ENCODE assay signal across 8 cellular contexts in genomic region chr6:111871725-111872520, GRCh38. TPM values are rescaled to one million over a fixed set of nuclear protein-coding genes. Genes with fewer than 3 reads are reported as not detected.
DNase-seq lines count a peak whose midpoint lies in the region; ATAC-seq and TF ChIP-seq lines count a peak whose summit lies in the region.

No MANE protein-coding gene starts in this region.

- H3K9me3 ChIP-seq in SJSA1 (replicated peaks) (no peaks in the 10 kb centered on the region), smooth muscle cell (replicated peaks; ENCODE audit: low read depth) (no peaks in the 10 kb centered on the region)

- H3K4me2 ChIP-seq in GM23338 (peak overlapping the region; percentile 75), smooth muscle cell (peak overlapping the region; percentile 96)

- DNase-seq in BJ (ENCODE audit: low read depth): no peak
- DNase-seq in GM23338 (ENCODE audit: low spot score): peak; percentile 70
- DNase-seq in SJSA1 (ENCODE audit: low read depth in 1 of 2, low spot score in 2 of 2): peak in 1 of 2 experiments; percentile 39
- peak; percentile 57 for DNase-seq in cerebellum (ENCODE audit: low spot score)
- peak; percentile 24 for DNase-seq in iris pigment epithelial cell (ENCODE audit: low read depth)
- no peak for DNase-seq in smooth muscle cell (lab: John Stamatoyannopoulos, UW; ENCODE audit: unreplicated experiment)
- no peak for DNase-seq in LoVo (ENCODE audit: low spot score)
- DNase-seq in effector CD4-positive, alpha-beta T cell: no peak

- H3K4me1 ChIP-seq in GM23338 (ENCODE audit: insufficient read depth) (peaks cover 48% of the 10 kb centered on the region), SJSA1 (replicated peaks) (peaks cover 12% of the 10 kb centered on the region), smooth muscle cell (ENCODE audit: low read depth) (peaks cover 14% of the 10 kb centered on the region)

- no peaks in the 10 kb centered on the region for H3K9me3 Mint-ChIP-seq in GM23338

- peak; percentile 20 for ATAC-seq in GM23338

- no peaks in the 10 kb centered on the region for H3K27me3 ChIP-seq in BJ (ENCODE audit: control insufficient read depth, insufficient read depth, low read length)
- no peaks in the 10 kb centered on the region for H3K27me3 ChIP-seq in GM23338 (ENCODE audit: insufficient read depth)
- H3K27me3 ChIP-seq in SJSA1 (replicated peaks): no peaks in the 10 kb centered on the region
- no peaks in the 10 kb centered on the region for H3K27me3 ChIP-seq in smooth muscle cell (ENCODE audit: low read depth)

- H3K27ac Mint-ChIP-seq in GM23338: peak overlapping the region; percentile 75

- no peaks in the 10 kb centered on the region; the same call in 2 of the 3 replicates for H3K36me3 Mint-ChIP-seq in GM23338 (ENCODE audit: low read depth)

- POLR2A ChIA-PET in BJ (lab: Charles Lee): no interaction called here

- WGBS in smooth muscle cell (ENCODE audit: low lambda C conversion rate): 3% methylated on average over 14 of the region's 18 CpGs

- H3K4me1 Mint-ChIP-seq in GM23338: peaks cover 51% of the 10 kb centered on the region

- peak overlapping the region; percentile 84 for H3K4me3 Mint-ChIP-seq in GM23338

- H3K9ac ChIP-seq in smooth muscle cell (ENCODE audit: low read depth): peak overlapping the region; percentile 45

- no peaks in the 10 kb centered on the region for H3K9me2 ChIP-seq in GM23338 (ENCODE audit: insufficient read depth)

- TF ChIP-seq CTCF in BJ (IDR thresholded peaks at IDR 0.05; ENCODE audit: insufficient read depth, low read depth, low read length): no peak
- TF ChIP-seq CTCF in GM23338 (conservative IDR thresholded peaks at IDR 0.05; ENCODE audit: low read depth in 2 of 2): no peak
- TF ChIP-seq CTCF in smooth muscle cell (IDR thresholded peaks at IDR 0.05; ENCODE audit: borderline replicate concordance, insufficient read depth, poor library complexity, severe bottlenecking): no peak

- H3K27ac ChIP-seq in GM23338 (ENCODE audit: low read depth) (peak overlapping the region; percentile 57; the same call in 1 of the 2 replicates), SJSA1 (no peak overlapping the region), smooth muscle cell (ENCODE audit: low read depth) (peak overlapping the region; percentile 40)

- 0 out of 2 replicates have a peak, but pooled peaks cover 5% of the 10 kb centered on the region for H3F3A ChIP-seq in GM23338 (replicated peaks; ENCODE audit: low read depth)
- H3F3A ChIP-seq in smooth muscle cell (ENCODE audit: low read depth): peaks cover 3% of the 10 kb centered on the region

- H2AFZ ChIP-seq in GM23338 (no peak overlapping the region), smooth muscle cell (ENCODE audit: low read depth) (peak overlapping the region; percentile 83)

- CTCF ChIA-PET in BJ (lab: Yijun Ruan, JAX): no interaction called here

- H4K20me1 ChIP-seq in GM23338 (replicated peaks; ENCODE audit: insufficient read depth) (peaks cover 6% of the 10 kb centered on the region), smooth muscle cell (ENCODE audit: low read depth) (peaks cover 52% of the 10 kb centered on the region)

- H3K27me3 Mint-ChIP-seq in GM23338 (ENCODE audit: insufficient read depth, low read depth, poor library complexity): peaks cover 12% of the 10 kb centered on the region

- peaks cover 51% of the 10 kb centered on the region for H3K79me2 ChIP-seq in GM23338 (replicated peaks; ENCODE audit: insufficient read depth)
- H3K79me2 ChIP-seq in smooth muscle cell (ENCODE audit: low read depth): peaks cover 54% of the 10 kb centered on the region

- H3K4me3 ChIP-seq in BJ (ENCODE audit: low read depth, low read length) (peak overlapping the region; percentile 75), GM23338 (peak overlapping the region; percentile 62), SJSA1 (peak overlapping the region; percentile 82), smooth muscle cell (peak overlapping the region; percentile 82)

- no peaks in the 10 kb centered on the region for H3K36me3 ChIP-seq in BJ (ENCODE audit: control insufficient read depth, insufficient read depth, low read length)
- no peaks in the 10 kb centered on the region for H3K36me3 ChIP-seq in GM23338 (ENCODE audit: insufficient read depth)
- H3K36me3 ChIP-seq in SJSA1: peaks cover 6% of the 10 kb centered on the region; the same call in 1 of the 2 replicates
- no peaks in the 10 kb centered on the region for H3K36me3 ChIP-seq in smooth muscle cell (ENCODE audit: low read depth)

TF ChIP-seq in GM23338, 12 proteins besides CTCF, POLR2A, EP300 and RAD21:
- no peak for TF ChIP-seq STAT1 (IDR thresholded peaks at IDR 0.05; ENCODE audit: unreplicated experiment)
- TF ChIP-seq EZH2phosphoT487 (IDR thresholded peaks at IDR 0.05; ENCODE audit: unreplicated experiment): no peak
- no peak for TF ChIP-seq JUNB (IDR thresholded peaks at IDR 0.05; ENCODE audit: unreplicated experiment)
- TF ChIP-seq, protein P1, sequence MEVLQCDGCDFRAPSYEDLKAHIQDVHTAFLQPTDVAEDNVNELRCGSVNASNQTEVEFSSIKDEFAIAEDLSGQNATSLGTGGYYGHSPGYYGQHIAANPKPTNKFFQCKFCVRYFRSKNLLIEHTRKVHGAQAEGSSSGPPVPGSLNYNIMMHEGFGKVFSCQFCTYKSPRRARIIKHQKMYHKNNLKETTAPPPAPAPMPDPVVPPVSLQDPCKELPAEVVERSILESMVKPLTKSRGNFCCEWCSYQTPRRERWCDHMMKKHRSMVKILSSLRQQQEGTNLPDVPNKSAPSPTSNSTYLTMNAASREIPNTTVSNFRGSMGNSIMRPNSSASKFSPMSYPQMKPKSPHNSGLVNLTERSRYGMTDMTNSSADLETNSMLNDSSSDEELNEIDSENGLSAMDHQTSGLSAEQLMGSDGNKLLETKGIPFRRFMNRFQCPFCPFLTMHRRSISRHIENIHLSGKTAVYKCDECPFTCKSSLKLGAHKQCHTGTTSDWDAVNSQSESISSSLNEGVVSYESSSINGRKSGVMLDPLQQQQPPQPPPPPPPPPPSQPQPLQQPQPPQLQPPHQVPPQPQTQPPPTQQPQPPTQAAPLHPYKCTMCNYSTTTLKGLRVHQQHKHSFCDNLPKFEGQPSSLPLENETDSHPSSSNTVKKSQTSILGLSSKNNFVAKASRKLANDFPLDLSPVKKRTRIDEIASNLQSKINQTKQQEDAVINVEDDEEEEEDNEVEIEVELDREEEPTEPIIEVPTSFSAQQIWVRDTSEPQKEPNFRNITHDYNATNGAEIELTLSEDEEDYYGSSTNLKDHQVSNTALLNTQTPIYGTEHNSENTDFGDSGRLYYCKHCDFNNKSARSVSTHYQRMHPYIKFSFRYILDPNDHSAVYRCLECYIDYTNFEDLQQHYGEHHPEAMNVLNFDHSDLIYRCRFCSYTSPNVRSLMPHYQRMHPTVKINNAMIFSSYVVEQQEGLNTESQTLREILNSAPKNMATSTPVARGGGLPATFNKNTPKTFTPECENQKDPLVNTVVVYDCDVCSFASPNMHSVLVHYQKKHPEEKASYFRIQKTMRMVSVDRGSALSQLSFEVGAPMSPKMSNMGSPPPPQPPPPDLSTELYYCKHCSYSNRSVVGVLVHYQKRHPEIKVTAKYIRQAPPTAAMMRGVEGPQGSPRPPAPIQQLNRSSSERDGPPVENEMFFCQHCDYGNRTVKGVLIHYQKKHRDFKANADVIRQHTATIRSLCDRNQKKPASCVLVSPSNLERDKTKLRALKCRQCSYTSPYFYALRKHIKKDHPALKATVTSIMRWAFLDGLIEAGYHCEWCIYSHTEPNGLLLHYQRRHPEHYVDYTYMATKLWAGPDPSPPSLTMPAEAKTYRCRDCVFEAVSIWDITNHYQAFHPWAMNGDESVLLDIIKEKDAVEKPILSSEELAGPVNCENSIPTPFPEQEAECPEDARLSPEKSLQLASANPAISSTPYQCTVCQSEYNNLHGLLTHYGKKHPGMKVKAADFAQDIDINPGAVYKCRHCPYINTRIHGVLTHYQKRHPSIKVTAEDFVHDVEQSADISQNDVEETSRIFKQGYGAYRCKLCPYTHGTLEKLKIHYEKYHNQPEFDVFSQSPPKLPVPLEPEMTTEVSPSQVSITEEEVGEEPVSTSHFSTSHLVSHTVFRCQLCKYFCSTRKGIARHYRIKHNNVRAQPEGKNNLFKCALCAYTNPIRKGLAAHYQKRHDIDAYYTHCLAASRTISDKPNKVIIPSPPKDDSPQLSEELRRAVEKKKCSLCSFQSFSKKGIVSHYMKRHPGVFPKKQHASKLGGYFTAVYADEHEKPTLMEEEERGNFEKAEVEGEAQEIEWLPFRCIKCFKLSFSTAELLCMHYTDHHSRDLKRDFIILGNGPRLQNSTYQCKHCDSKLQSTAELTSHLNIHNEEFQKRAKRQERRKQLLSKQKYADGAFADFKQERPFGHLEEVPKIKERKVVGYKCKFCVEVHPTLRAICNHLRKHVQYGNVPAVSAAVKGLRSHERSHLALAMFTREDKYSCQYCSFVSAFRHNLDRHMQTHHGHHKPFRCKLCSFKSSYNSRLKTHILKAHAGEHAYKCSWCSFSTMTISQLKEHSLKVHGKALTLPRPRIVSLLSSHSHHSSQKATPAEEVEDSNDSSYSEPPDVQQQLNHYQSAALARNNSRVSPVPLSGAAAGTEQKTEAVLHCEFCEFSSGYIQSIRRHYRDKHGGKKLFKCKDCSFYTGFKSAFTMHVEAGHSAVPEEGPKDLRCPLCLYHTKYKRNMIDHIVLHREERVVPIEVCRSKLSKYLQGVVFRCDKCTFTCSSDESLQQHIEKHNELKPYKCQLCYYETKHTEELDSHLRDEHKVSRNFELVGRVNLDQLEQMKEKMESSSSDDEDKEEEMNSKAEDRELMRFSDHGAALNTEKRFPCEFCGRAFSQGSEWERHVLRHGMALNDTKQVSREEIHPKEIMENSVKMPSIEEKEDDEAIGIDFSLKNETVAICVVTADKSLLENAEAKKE (CRISPR knock-in tag; IDR thresholded peaks at IDR 0.05): no peak
- peak; percentile 25; the same call in 1 of the 2 replicates for TF ChIP-seq POLR2AphosphoS5 (IDR thresholded peaks at IDR 0.05; ENCODE audit: low read depth)

RNA-seq across cellular contexts. Expression of gene FYN, which starts 1.3 kb away (rescaled TPM):
- polyA plus RNA-seq in BJ (2011; rRNA removed): 43.4 and 55.1 TPM in 2 replicates
- 39.2 and 53.0 TPM in 2 replicates for polyA minus RNA-seq in BJ (2011; rRNA and poly(A)+ RNA removed)
- total RNA-seq in GM23338 (2014; rRNA removed; shearing (Covaris generic)): 70.8 and 143 TPM in 2 replicates
- 46.8 and 54.9 TPM in 2 replicates for polyA plus RNA-seq in GM23338 (2016; fragmentation: Nextera tagmentation; extraction: Ambion mirVana)
- total RNA-seq in SJSA1 (2014; rRNA removed; shearing (Covaris generic)): 36.7 and 53.4 TPM in 2 replicates
- total RNA-seq in cerebellum: 281 TPM
- total RNA-seq in smooth muscle cell: 110 and 120 TPM in 2 replicates
- polyA plus RNA-seq in smooth muscle cell: 138 and 140 TPM in 2 replicates

Comparison
In these comparisons a context has a peak if more than half of its experiments do, and no peak if none do; other contexts are left out.
1. DNase-seq: peak in GM23338 (single experiment), cerebellum (single experiment) and iris pigment epithelial cell (single experiment); none in BJ (single experiment), smooth muscle cell (single experiment), LoVo (single experiment) and effector CD4-positive, alpha-beta T cell (single experiment).
2. Peak in every context shown above with its lines, with median percentiles within 50 percentile points of each other: H3K4me3 ChIP-seq.